In the genomic region with DNA sequence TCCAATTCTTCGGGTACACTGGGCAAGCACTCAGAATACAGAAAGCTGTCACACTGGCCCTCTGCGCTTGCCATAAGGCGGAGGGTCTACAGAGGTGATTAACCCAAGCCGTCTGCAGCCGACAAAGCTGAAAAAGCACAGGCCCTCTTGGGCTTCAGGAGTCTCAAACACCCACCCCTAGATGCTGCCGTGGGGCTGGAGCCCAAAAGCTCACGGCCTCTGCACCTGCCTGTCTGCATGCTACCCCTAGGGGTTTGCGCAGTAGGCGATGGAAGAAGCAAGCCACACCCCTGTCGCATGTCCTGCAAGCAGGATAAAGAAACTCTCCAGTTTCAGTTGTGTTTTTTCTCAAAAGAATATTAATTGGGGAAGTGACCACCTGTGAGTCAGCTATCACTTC, we compare ENCODE assay signal across 23 cellular contexts.
"Had no signal": no experiment of that assay in that cellular context is flagged by ENCODE, and none has a peak within 500 bp of the region (broad histone marks: within the 10 kb centered on the region; RNA-seq: fewer than 3 reads in every experiment).

No MANE protein-coding gene starts in this region.

- H3K27me3 ChIP-seq: gastrocnemius medialis, right lobe of liver, suprapubic skin, transverse colon, vagina had no signal

- DNase-seq: cortex of kidney; effector memory CD8-positive, alpha-beta T cell; foreskin fibroblast; gastrocnemius medialis; head of caudate nucleus; right lobe of liver; stimulated activated CD4-positive, alpha-beta T cell treated with anti-CD3 and anti-CD28 coated beads, Interleukin-12 subunit alpha, Interleukin-12 subunit beta, amount 100 ng/mL, for 4 hours; stimulated activated CD4-positive, alpha-beta T cell treated with anti-CD3 and anti-CD28 coated beads, Interleukin-1b, Interleukin-23, amount 100 ng/mL, for 48 hours; stimulated activated CD4-positive, alpha-beta T cell treated with anti-CD3 and anti-CD28 coated beads, Interleukin-4, amount 100 ng/mL, for 1 hour; stimulated activated CD8-positive, alpha-beta memory T cell treated with anti-CD3 and anti-CD28 coated beads, Interleukin-4, amount 100 ng/mL, for 48 hours; stimulated activated naive CD4-positive, alpha-beta T cell; stimulated activated naive CD8-positive, alpha-beta T cell treated with anti-CD3 and anti-CD28 coated beads, Interleukin-15, amount 100 ng/mL, for 72 hours; transverse colon had no signal

- H3K4me1 ChIP-seq: gastrocnemius medialis, parathyroid adenoma, suprapubic skin, transverse colon, vagina had no signal

- ATAC-seq: effector memory CD8-positive, alpha-beta T cell; gastrocnemius medialis; left lobe of liver; natural killer cell treated with Interleukin-12 subunit alpha and Interleukin-12 subunit beta and Interleukin-15 and Interleukin-18, amount 100 ng/mL, for 72 hours; right lobe of liver; stimulated activated naive CD8-positive, alpha-beta T cell treated with anti-CD3 and anti-CD28 coated beads, Interleukin-15, amount 100 ng/mL, for 72 hours had no signal

- H3K36me3 Mint-ChIP-seq: memory B cell; natural killer cell treated with Interleukin-12 subunit alpha and Interleukin-12 subunit beta and Interleukin-15 and Interleukin-18, amount 100 ng/mL, for 72 hours had no signal

- H3K27ac ChIP-seq: gastrocnemius medialis, parathyroid adenoma, right lobe of liver, suprapubic skin, transverse colon, vagina had no signal

- H3K27me3 Mint-ChIP-seq: memory B cell; natural killer cell treated with Interleukin-12 subunit alpha and Interleukin-12 subunit beta and Interleukin-15 and Interleukin-18, amount 100 ng/mL, for 72 hours; progenitor cell of endocrine pancreas; stimulated activated naive CD8-positive, alpha-beta T cell treated with anti-CD3 and anti-CD28 coated beads, Interleukin-15, amount 100 ng/mL, for 72 hours had no signal

- H3K9me3 ChIP-seq: gastrocnemius medialis, right lobe of liver, suprapubic skin, transverse colon, vagina had no signal

- H3K4me3 ChIP-seq: gastrocnemius medialis, lung, right lobe of liver, smooth muscle cell, suprapubic skin, transverse colon, vagina had no signal

- H3K4me1 Mint-ChIP-seq: memory B cell; neural crest cell; stimulated activated naive CD8-positive, alpha-beta T cell treated with anti-CD3 and anti-CD28 coated beads, Interleukin-15, amount 100 ng/mL, for 72 hours had no signal

- H3K27ac Mint-ChIP-seq: effector memory CD8-positive, alpha-beta T cell; memory B cell; natural killer cell treated with Interleukin-12 subunit alpha and Interleukin-12 subunit beta and Interleukin-15 and Interleukin-18, amount 100 ng/mL, for 72 hours; progenitor cell of endocrine pancreas; stimulated activated naive CD8-positive, alpha-beta T cell treated with anti-CD3 and anti-CD28 coated beads, Interleukin-15, amount 100 ng/mL, for 72 hours had no signal

- H3K9ac ChIP-seq: parathyroid adenoma had no signal

- H3K4me3 Mint-ChIP-seq: effector memory CD8-positive, alpha-beta T cell; memory B cell; natural killer cell treated with Interleukin-12 subunit alpha and Interleukin-12 subunit beta and Interleukin-15 and Interleukin-18, amount 100 ng/mL, for 72 hours; neural crest cell; stimulated activated naive CD8-positive, alpha-beta T cell treated with anti-CD3 and anti-CD28 coated beads, Interleukin-15, amount 100 ng/mL, for 72 hours had no signal

- H3K36me3 ChIP-seq: gastrocnemius medialis, right lobe of liver, suprapubic skin, transverse colon, vagina had no signal

- H3K9me3 Mint-ChIP-seq: effector memory CD8-positive, alpha-beta T cell; stimulated activated naive CD8-positive, alpha-beta T cell treated with anti-CD3 and anti-CD28 coated beads, Interleukin-15, amount 100 ng/mL, for 72 hours had no signal
